In the genomic region with DNA sequence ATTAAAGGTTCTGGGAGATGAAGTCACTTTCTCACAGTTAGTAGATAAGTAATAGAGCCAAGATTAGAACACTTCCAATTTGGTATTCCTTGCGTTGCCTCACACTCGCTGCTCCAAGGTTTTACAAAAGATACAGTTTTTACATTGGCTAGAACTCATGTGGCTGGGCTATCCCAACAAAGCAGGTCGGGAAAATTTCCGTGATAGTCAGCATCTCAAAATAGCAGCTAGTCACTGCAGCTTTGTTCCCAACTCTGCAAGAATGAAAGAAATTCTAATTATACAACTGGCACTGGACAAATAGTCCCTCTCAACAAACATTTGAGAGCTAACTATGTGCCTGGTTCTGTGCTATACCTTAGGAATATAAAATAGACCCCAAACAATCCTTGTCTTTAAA, we compare ENCODE assay signal across 19 cellular contexts.
"Had no signal": no experiment of that assay in that cellular context is flagged by ENCODE, and none has a peak within 500 bp of the region (broad histone marks: within the 10 kb centered on the region; RNA-seq: fewer than 3 reads in every experiment).

No MANE protein-coding gene starts in this region.

- DNase-seq: activated B cell treated with CpG ODN at 0.5 μM for 24 hours; activated CD4-positive, alpha-beta memory T cell treated with anti-CD3 and anti-CD28 coated beads for 36 hours; activated CD4-positive, alpha-beta T cell treated with anti-CD3 and anti-CD28 coated beads for 4 hours; activated naive CD4-positive, alpha-beta T cell treated with Interleukin-2 at 50 U/mL for 16 hours; activated naive CD8-positive, alpha-beta T cell treated with anti-CD3 and anti-CD28 coated beads, Interleukin-2, amount 10 ng/mL, durations not matched to agents 7 days and 5 days; brain microvascular endothelial cell; colonic mucosa; effector CD4-positive, alpha-beta T cell; mucosa of descending colon; naive thymus-derived CD4-positive, alpha-beta T cell; ovary; sigmoid colon; spleen; stimulated activated CD4-positive, alpha-beta T cell treated with anti-CD3 and anti-CD28 coated beads, Interleukin-4, amount 100 ng/mL, for 4 hours; T-cell had no signal

- H3K27ac ChIP-seq: brain microvascular endothelial cell, colonic mucosa, neural progenitor cell, ovary, sigmoid colon, spleen had no signal

- H3K4me3 ChIP-seq: colonic mucosa, mucosa of descending colon, neural progenitor cell, ovary, sigmoid colon, spleen had no signal

- H3K4me1 ChIP-seq: colonic mucosa, neural progenitor cell, sigmoid colon, spleen had no signal

- ATAC-seq: activated T-helper 17 cell treated with anti-CD3 and anti-CD28 coated beads, Interleukin-2, amount 50 U/mL, for 72 hours; esophagus mucosa; mucosa of descending colon; naive thymus-derived CD4-positive, alpha-beta T cell; stimulated activated memory B cell treated with anti-CD40 and anti-IgM and Interleukin-4, amounts not matched to agents 10 μg/mL and 1 μg/mL and 100 μg/mL, for 72 hours; T-cell had no signal

- H3K9me3 ChIP-seq: colonic mucosa, ovary had no signal

- H3K36me3 ChIP-seq: brain microvascular endothelial cell, colonic mucosa, neural progenitor cell, ovary, sigmoid colon, spleen had no signal

- H3K4me2 ChIP-seq: neural progenitor cell had no signal

- H3K27me3 ChIP-seq: brain microvascular endothelial cell, colonic mucosa, neural progenitor cell, ovary, sigmoid colon had no signal

- H3K9ac ChIP-seq: neural progenitor cell had no signal

- H2AFZ ChIP-seq: neural progenitor cell had no signal
